8 cellular contexts compared by ENCODE assay signal in genomic region chr17:29572691-29573557, GRCh38. TPM values are rescaled to one million over a fixed set of nuclear protein-coding genes. Genes with fewer than 3 reads are reported as not detected.
DNase-seq lines count a peak whose midpoint lies in the region; ATAC-seq and TF ChIP-seq lines count a peak whose summit lies in the region.

No MANE protein-coding gene starts in this region.

- H3K9me3 ChIP-seq in MG63: no peaks in the 10 kb centered on the region

- H3K4me3 Mint-ChIP-seq in activated CD8-positive, alpha-beta memory T cell treated with anti-CD3 and anti-CD28 coated beads, Interleukin-2, amount 10 ng/mL, durations not matched to agents 7 days and 5 days: no peak overlapping the region
- no peak overlapping the region for H3K4me3 Mint-ChIP-seq in nephron progenitor cell

- peak; percentile 68 for TF ChIP-seq CTCF in nephron progenitor cell (IDR thresholded peaks at IDR 0.05)

- H3K27me3 ChIP-seq in MG63: no peaks in the 10 kb centered on the region

- peak; percentile 55 for DNase-seq in activated gamma-delta T cell treated with Interleukin-2 at 50 U/mL for 16 hours
- DNase-seq in activated gamma-delta T cell (lab: John Stamatoyannopoulos, UW): no peak
- DNase-seq in activated CD8-positive, alpha-beta memory T cell treated with anti-CD3 and anti-CD28 coated beads, Interleukin-2, amount 10 ng/mL, durations not matched to agents 7 days and 5 days: peak; percentile 73
- DNase-seq in fibroblast of gingiva (ENCODE audit: low read depth): peak; percentile 52
- DNase-seq in nephron progenitor cell: peak; percentile 85
- no peak for DNase-seq in MG63
- DNase-seq in A172 (ENCODE audit: low spot score): no peak

- no peaks in the 10 kb centered on the region for H3K9me3 Mint-ChIP-seq in activated CD8-positive, alpha-beta memory T cell treated with anti-CD3 and anti-CD28 coated beads, Interleukin-2, amount 10 ng/mL, durations not matched to agents 7 days and 5 days (ENCODE audit: low read depth)
- H3K9me3 Mint-ChIP-seq in nephron progenitor cell: no peaks in the 10 kb centered on the region

- H3K36me3 Mint-ChIP-seq in activated CD8-positive, alpha-beta memory T cell treated with anti-CD3 and anti-CD28 coated beads, Interleukin-2, amount 10 ng/mL, durations not matched to agents 7 days and 5 days: peaks cover 12% of the 10 kb centered on the region
- peaks cover 7% of the 10 kb centered on the region for H3K36me3 Mint-ChIP-seq in nephron progenitor cell (ENCODE audit: low read depth)

- peaks cover 10% of the 10 kb centered on the region for H3K4me1 Mint-ChIP-seq in activated CD8-positive, alpha-beta memory T cell treated with anti-CD3 and anti-CD28 coated beads, Interleukin-2, amount 10 ng/mL, durations not matched to agents 7 days and 5 days
- H3K4me1 Mint-ChIP-seq in nephron progenitor cell: peaks cover 35% of the 10 kb centered on the region

- CTCF ChIA-PET in activated CD8-positive, alpha-beta memory T cell treated with anti-CD3 and anti-CD28 coated beads, Interleukin-2, amount 10 ng/mL, durations not matched to agents 7 days and 5 days (lab: Charles Lee): interaction anchor here (0.9 to 24.4 kb wide), 9 partner anchors 9 to 433 kb away, joined by 3 to 458 read pairs (median 4); partner anchors contain the start of gene CORO6

- H3K27me3 Mint-ChIP-seq in activated CD8-positive, alpha-beta memory T cell treated with anti-CD3 and anti-CD28 coated beads, Interleukin-2, amount 10 ng/mL, durations not matched to agents 7 days and 5 days: no peaks in the 10 kb centered on the region
- peaks cover 12% of the 10 kb centered on the region for H3K27me3 Mint-ChIP-seq in nephron progenitor cell (ENCODE audit: low read depth, poor library complexity)

- H3K36me3 ChIP-seq in MG63: peaks cover 43% of the 10 kb centered on the region

- ATAC-seq in activated CD8-positive, alpha-beta memory T cell treated with anti-CD3 and anti-CD28 coated beads, Interleukin-2, amount 10 ng/mL, durations not matched to agents 7 days and 5 days: peak; percentile 43
- ATAC-seq in HG03175 (IDR thresholded peaks at IDR 0.05; ENCODE audit: unreplicated experiment): no peak

- H3K4me3 ChIP-seq in MG63: no peak overlapping the region

- no peak overlapping the region for H3K27ac Mint-ChIP-seq in activated CD8-positive, alpha-beta memory T cell treated with anti-CD3 and anti-CD28 coated beads, Interleukin-2, amount 10 ng/mL, durations not matched to agents 7 days and 5 days
- no peak overlapping the region for H3K27ac Mint-ChIP-seq in nephron progenitor cell

RNA-seq across cellular contexts. Expression of gene TP53I13, which starts 4.4 kb away (rescaled TPM):
- 100 to 1,000 TPM in 1 of 2 experiments, 10 to 100 TPM in 1; 97.0 to 131 TPM for total RNA-seq in activated CD8-positive, alpha-beta memory T cell treated with anti-CD3 and anti-CD28 coated beads, Interleukin-2, amount 10 ng/mL, durations not matched to agents 7 days and 5 days
- total RNA-seq in MG63 (2014; rRNA removed; shearing (Covaris generic); ENCODE audit: low replicate concordance): 28.6 and 48.8 TPM in 2 replicates
- total RNA-seq in A172 (2014; rRNA removed; shearing (Covaris generic)): 64.1 and 68.5 TPM in 2 replicates

RNA-seq across cellular contexts. Expression of gene ABHD15, which starts 6.1 kb away (rescaled TPM):
- total RNA-seq in activated CD8-positive, alpha-beta memory T cell treated with anti-CD3 and anti-CD28 coated beads, Interleukin-2, amount 10 ng/mL, durations not matched to agents 7 days and 5 days: 10 to 100 TPM; 20.0 to 20.3 TPM
- 7.8 and 8.9 TPM in 2 replicates for total RNA-seq in MG63 (2014; rRNA removed; shearing (Covaris generic); ENCODE audit: low replicate concordance)
- 11.6 and 11.7 TPM in 2 replicates for total RNA-seq in A172 (2014; rRNA removed; shearing (Covaris generic))

RNA-seq across cellular contexts. Expression of gene GIT1, which starts 16.5 kb away (rescaled TPM):
- total RNA-seq in activated CD8-positive, alpha-beta memory T cell treated with anti-CD3 and anti-CD28 coated beads, Interleukin-2, amount 10 ng/mL, durations not matched to agents 7 days and 5 days: 10 to 100 TPM; 69.5 to 79.5 TPM
- total RNA-seq in MG63 (2014; rRNA removed; shearing (Covaris generic); ENCODE audit: low replicate concordance): 17.1 and 36.4 TPM in 2 replicates
- 51.8 and 53.2 TPM in 2 replicates for total RNA-seq in A172 (2014; rRNA removed; shearing (Covaris generic))

RNA-seq across cellular contexts. Expression of gene ANKRD13B, which starts 20.0 kb away (rescaled TPM):
- total RNA-seq in activated CD8-positive, alpha-beta memory T cell treated with anti-CD3 and anti-CD28 coated beads, Interleukin-2, amount 10 ng/mL, durations not matched to agents 7 days and 5 days: 10 to 100 TPM; 15.6 to 20.1 TPM
- total RNA-seq in MG63 (2014; rRNA removed; shearing (Covaris generic); ENCODE audit: low replicate concordance): 12.1 and 15.7 TPM in 2 replicates
- 17.6 and 21.8 TPM in 2 replicates for total RNA-seq in A172 (2014; rRNA removed; shearing (Covaris generic))

RNA-seq across cellular contexts. Expression of gene CORO6, which starts 49.8 kb away (rescaled TPM):
- total RNA-seq in activated CD8-positive, alpha-beta memory T cell treated with anti-CD3 and anti-CD28 coated beads, Interleukin-2, amount 10 ng/mL, durations not matched to agents 7 days and 5 days: 1 to 10 TPM; 2.7 to 7.0 TPM
- total RNA-seq in MG63 (2014; rRNA removed; shearing (Covaris generic); ENCODE audit: low replicate concordance): 1.2 TPM in 1 of 2 replicates, not detected in the other
- 12.2 and 14.8 TPM in 2 replicates for total RNA-seq in A172 (2014; rRNA removed; shearing (Covaris generic))

Comparison
In these comparisons a context has a peak if more than half of its experiments do, and no peak if none do; other contexts are left out.
1. DNase-seq: peak in activated gamma-delta T cell treated with Interleukin-2 at 50 U/mL for 16 hours (single experiment), activated CD8-positive, alpha-beta memory T cell treated with anti-CD3 and anti-CD28 coated beads, Interleukin-2, amount 10 ng/mL, durations not matched to agents 7 days and 5 days (single experiment), fibroblast of gingiva (single experiment) and nephron progenitor cell (single experiment); none in activated gamma-delta T cell (single experiment), MG63 (single experiment) and A172 (single experiment).